In genomic region chr17:47239663-47240374, GRCh38 we compare ENCODE assay signal across 1 cellular context.
A peak's percentile ranks its signal among the peaks of the same experiment; 100 is the strongest.
TF ChIP-seq lines count a peak whose summit lies in the region.

No MANE protein-coding gene starts in this region.

TF ChIP-seq in K562, 482 proteins besides CTCF, POLR2A, EP300 and RAD21 (continued from another document and continues in another):
- TF ChIP-seq SRSF9 (IDR thresholded peaks at IDR 0.05; ENCODE audit: borderline replicate concordance, low read depth, low read length) = no peak
- TF ChIP-seq USF2 (CRISPR knock-in tag; IDR thresholded peaks at IDR 0.05) = no peak
- peak; percentile 36; the same call in 1 of the 2 replicates for TF ChIP-seq SMARCA5 (IDR thresholded peaks at IDR 0.05)
- TF ChIP-seq, protein P1, sequence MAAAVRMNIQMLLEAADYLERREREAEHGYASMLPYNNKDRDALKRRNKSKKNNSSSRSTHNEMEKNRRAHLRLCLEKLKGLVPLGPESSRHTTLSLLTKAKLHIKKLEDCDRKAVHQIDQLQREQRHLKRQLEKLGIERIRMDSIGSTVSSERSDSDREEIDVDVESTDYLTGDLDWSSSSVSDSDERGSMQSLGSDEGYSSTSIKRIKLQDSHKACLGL (CRISPR knock-in tag; IDR thresholded peaks at IDR 0.05; ENCODE audit: borderline replicate concordance, poor library complexity, severe bottlenecking) = no peak
- TF ChIP-seq ATF7 (IDR thresholded peaks at IDR 0.05) = peak; percentile 48; the same call in 1 of the 2 replicates
- TF ChIP-seq FOXA3 (CRISPR knock-in tag; conservative IDR thresholded peaks at IDR 0.05 in 1 of 2, IDR thresholded peaks at IDR 0.05 in 1 of 2) = no peak
- TF ChIP-seq BDP1 (IDR thresholded peaks at IDR 0.05; ENCODE audit: insufficient read depth, insufficient read length) = no peak
- no peak for TF ChIP-seq EHMT2 (IDR thresholded peaks at IDR 0.05)
- 0 out of 2 replicates have a peak, but pooled peaks have one; percentile 25 for TF ChIP-seq SOX6 (IDR thresholded peaks at IDR 0.05)
- TF ChIP-seq CBX3 (IDR thresholded peaks at IDR 0.05; ENCODE audit: borderline replicate concordance in 1 of 2, low read length in 2 of 2) = peak in 1 of 2 experiments; percentile 15; a peak in 1 of 3 replicates
- TF ChIP-seq MCM2 (IDR thresholded peaks at IDR 0.05; ENCODE audit: low read depth) = no peak
- 0 out of 2 replicates have a peak, but pooled peaks have one; percentile 17 for TF ChIP-seq NR2C1 (IDR thresholded peaks at IDR 0.05)
- 0 out of 2 replicates have a peak, but pooled peaks have one; percentile 9 for TF ChIP-seq NR2C1 (tag; IDR thresholded peaks at IDR 0.05)
- TF ChIP-seq SAFB2 (IDR thresholded peaks at IDR 0.05; ENCODE audit: borderline replicate concordance, low read depth, low read length, severe bottlenecking) = no peak
- no peak for TF ChIP-seq RBM15 (IDR thresholded peaks at IDR 0.05; ENCODE audit: insufficient read depth, low read length)
- TF ChIP-seq MED1 (CRISPR knock-in tag; IDR thresholded peaks at IDR 0.05; ENCODE audit: borderline replicate concordance) = no peak
- TF ChIP-seq, protein P2, sequence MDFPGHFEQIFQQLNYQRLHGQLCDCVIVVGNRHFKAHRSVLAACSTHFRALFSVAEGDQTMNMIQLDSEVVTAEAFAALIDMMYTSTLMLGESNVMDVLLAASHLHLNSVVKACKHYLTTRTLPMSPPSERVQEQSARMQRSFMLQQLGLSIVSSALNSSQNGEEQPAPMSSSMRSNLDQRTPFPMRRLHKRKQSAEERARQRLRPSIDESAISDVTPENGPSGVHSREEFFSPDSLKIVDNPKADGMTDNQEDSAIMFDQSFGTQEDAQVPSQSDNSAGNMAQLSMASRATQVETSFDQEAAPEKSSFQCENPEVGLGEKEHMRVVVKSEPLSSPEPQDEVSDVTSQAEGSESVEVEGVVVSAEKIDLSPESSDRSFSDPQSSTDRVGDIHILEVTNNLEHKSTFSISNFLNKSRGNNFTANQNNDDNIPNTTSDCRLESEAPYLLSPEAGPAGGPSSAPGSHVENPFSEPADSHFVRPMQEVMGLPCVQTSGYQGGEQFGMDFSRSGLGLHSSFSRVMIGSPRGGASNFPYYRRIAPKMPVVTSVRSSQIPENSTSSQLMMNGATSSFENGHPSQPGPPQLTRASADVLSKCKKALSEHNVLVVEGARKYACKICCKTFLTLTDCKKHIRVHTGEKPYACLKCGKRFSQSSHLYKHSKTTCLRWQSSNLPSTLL (IDR thresholded peaks at IDR 0.05) = no peak
- peak in 1 of 2 experiments; percentile 33; a peak in 1 of 4 replicates for TF ChIP-seq MAZ (CRISPR knock-in tag; conservative IDR thresholded peaks at IDR 0.05 in 1 of 2, IDR thresholded peaks at IDR 0.05 in 1 of 2)
- TF ChIP-seq, protein P3, sequence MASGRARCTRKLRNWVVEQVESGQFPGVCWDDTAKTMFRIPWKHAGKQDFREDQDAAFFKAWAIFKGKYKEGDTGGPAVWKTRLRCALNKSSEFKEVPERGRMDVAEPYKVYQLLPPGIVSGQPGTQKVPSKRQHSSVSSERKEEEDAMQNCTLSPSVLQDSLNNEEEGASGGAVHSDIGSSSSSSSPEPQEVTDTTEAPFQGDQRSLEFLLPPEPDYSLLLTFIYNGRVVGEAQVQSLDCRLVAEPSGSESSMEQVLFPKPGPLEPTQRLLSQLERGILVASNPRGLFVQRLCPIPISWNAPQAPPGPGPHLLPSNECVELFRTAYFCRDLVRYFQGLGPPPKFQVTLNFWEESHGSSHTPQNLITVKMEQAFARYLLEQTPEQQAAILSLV (tag; IDR thresholded peaks at IDR 0.05) = no peak
- no peak for TF ChIP-seq XRCC3 (IDR thresholded peaks at IDR 0.05)
- TF ChIP-seq KDM4B (IDR thresholded peaks at IDR 0.05; ENCODE audit: borderline replicate concordance in 2 of 2, low read depth in 1 of 2) = no peak
- TF ChIP-seq ZNF507 (tag; conservative IDR thresholded peaks at IDR 0.05) = no peak
- TF ChIP-seq ZKSCAN1 (IDR thresholded peaks at IDR 0.05; ENCODE audit: low read depth, low read length) = no peak
- TF ChIP-seq TBP (optimal IDR thresholded peaks at IDR 0.05; ENCODE audit: low read depth, low read length) = no peak
- TF ChIP-seq, protein P4, sequence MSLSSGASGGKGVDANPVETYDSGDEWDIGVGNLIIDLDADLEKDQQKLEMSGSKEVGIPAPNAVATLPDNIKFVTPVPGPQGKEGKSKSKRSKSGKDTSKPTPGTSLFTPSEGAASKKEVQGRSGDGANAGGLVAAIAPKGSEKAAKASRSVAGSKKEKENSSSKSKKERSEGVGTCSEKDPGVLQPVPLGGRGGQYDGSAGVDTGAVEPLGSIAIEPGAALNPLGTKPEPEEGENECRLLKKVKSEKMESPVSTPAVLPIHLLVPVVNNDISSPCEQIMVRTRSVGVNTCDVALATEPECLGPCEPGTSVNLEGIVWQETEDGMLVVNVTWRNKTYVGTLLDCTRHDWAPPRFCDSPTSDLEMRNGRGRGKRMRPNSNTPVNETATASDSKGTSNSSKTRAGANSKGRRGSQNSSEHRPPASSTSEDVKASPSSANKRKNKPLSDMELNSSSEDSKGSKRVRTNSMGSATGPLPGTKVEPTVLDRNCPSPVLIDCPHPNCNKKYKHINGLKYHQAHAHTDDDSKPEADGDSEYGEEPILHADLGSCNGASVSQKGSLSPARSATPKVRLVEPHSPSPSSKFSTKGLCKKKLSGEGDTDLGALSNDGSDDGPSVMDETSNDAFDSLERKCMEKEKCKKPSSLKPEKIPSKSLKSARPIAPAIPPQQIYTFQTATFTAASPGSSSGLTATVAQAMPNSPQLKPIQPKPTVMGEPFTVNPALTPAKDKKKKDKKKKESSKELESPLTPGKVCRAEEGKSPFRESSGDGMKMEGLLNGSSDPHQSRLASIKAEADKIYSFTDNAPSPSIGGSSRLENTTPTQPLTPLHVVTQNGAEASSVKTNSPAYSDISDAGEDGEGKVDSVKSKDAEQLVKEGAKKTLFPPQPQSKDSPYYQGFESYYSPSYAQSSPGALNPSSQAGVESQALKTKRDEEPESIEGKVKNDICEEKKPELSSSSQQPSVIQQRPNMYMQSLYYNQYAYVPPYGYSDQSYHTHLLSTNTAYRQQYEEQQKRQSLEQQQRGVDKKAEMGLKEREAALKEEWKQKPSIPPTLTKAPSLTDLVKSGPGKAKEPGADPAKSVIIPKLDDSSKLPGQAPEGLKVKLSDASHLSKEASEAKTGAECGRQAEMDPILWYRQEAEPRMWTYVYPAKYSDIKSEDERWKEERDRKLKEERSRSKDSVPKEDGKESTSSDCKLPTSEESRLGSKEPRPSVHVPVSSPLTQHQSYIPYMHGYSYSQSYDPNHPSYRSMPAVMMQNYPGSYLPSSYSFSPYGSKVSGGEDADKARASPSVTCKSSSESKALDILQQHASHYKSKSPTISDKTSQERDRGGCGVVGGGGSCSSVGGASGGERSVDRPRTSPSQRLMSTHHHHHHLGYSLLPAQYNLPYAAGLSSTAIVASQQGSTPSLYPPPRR (CRISPR knock-in tag; IDR thresholded peaks at IDR 0.05; ENCODE audit: borderline replicate concordance) = no peak
- TF ChIP-seq ASH1L (IDR thresholded peaks at IDR 0.05; ENCODE audit: borderline replicate concordance, low read depth, partially characterized antibody) = no peak
- TF ChIP-seq PURB (CRISPR knock-in tag; IDR thresholded peaks at IDR 0.05; ENCODE audit: low read depth) = no peak
- no peak for TF ChIP-seq PHF8 (IDR thresholded peaks at IDR 0.05; ENCODE audit: borderline replicate concordance, low read length)
- TF ChIP-seq BHLHE40 (IDR thresholded peaks at IDR 0.05; ENCODE audit: low read length) = 0 out of 2 replicates have a peak, but pooled peaks have one; percentile 13
- no peak for TF ChIP-seq OTX1 (CRISPR knock-in tag; IDR thresholded peaks at IDR 0.05)
- TF ChIP-seq NFXL1 (CRISPR knock-in tag; IDR thresholded peaks at IDR 0.05) = no peak
- TF ChIP-seq CREB3 (tag; conservative IDR thresholded peaks at IDR 0.05; ENCODE audit: low read depth) = no peak
- no peak for TF ChIP-seq ZNF778 (CRISPR knock-in tag; IDR thresholded peaks at IDR 0.05)
- TF ChIP-seq ZBTB40 (IDR thresholded peaks at IDR 0.05) = no peak
- no peak for TF ChIP-seq ZBTB40 (CRISPR knock-in tag; IDR thresholded peaks at IDR 0.05)
- TF ChIP-seq COPS2 (conservative IDR thresholded peaks at IDR 0.05) = no peak
- TF ChIP-seq KDM5B (IDR thresholded peaks at IDR 0.05; ENCODE audit: insufficient replicate concordance, low read depth, low read length) = no peak
- no peak for TF ChIP-seq ZNF347 (CRISPR knock-in tag; IDR thresholded peaks at IDR 0.05; ENCODE audit: low read depth)
- TF ChIP-seq PHF20 (IDR thresholded peaks at IDR 0.05; ENCODE audit: partially characterized antibody) = no peak
- TF ChIP-seq RBM17 (IDR thresholded peaks at IDR 0.05; ENCODE audit: borderline replicate concordance, low read depth, low read length) = no peak
- no peak for TF ChIP-seq LEF1 (IDR thresholded peaks at IDR 0.05)
- TF ChIP-seq, protein P5, sequence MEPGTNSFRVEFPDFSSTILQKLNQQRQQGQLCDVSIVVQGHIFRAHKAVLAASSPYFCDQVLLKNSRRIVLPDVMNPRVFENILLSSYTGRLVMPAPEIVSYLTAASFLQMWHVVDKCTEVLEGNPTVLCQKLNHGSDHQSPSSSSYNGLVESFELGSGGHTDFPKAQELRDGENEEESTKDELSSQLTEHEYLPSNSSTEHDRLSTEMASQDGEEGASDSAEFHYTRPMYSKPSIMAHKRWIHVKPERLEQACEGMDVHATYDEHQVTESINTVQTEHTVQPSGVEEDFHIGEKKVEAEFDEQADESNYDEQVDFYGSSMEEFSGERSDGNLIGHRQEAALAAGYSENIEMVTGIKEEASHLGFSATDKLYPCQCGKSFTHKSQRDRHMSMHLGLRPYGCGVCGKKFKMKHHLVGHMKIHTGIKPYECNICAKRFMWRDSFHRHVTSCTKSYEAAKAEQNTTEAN (CRISPR knock-in tag; IDR thresholded peaks at IDR 0.05) = no peak
- no peak for TF ChIP-seq SREBF1 (IDR thresholded peaks at IDR 0.05; ENCODE audit: borderline replicate concordance, low read depth, low read length)
- no peak for TF ChIP-seq ZNF121 (CRISPR knock-in tag; conservative IDR thresholded peaks at IDR 0.05)
- no peak for TF ChIP-seq CHD4 (IDR thresholded peaks at IDR 0.05; ENCODE audit: insufficient read depth, insufficient replicate concordance, low read depth, low read length, poor library complexity, severe bottlenecking)
